Comparison of ENCODE assay signal across 25 cellular contexts in genomic region chr1:162117039-162117816, GRCh38. TPM values are rescaled to one million over a fixed set of nuclear protein-coding genes. Genes with fewer than 3 reads are reported as not detected.
"Had no signal": no experiment of that assay in that cellular context is flagged by ENCODE, and none has a peak within 500 bp of the region (broad histone marks: within the 10 kb centered on the region; RNA-seq: fewer than 3 reads in every experiment).

No MANE protein-coding gene starts in this region.

- H3K9me3 ChIP-seq: breast epithelium, colonic mucosa, esophagus squamous epithelium, gastrocnemius medialis, mucosa of descending colon, prostate gland, tibial artery had no signal

- H3K27ac ChIP-seq: colonic mucosa, esophagus squamous epithelium, gastrocnemius medialis, neural progenitor cell, prostate gland, tibial artery had no signal

- H3K36me3 ChIP-seq: breast epithelium, colonic mucosa, esophagus squamous epithelium, gastrocnemius medialis, neural progenitor cell, prostate gland, tibial artery had no signal

- DNase-seq: activated CD4-positive, alpha-beta memory T cell treated with anti-CD3 and anti-CD28 coated beads for 36 hours; activated CD4-positive, alpha-beta T cell treated with anti-CD3 and anti-CD28 coated beads for 4 hours; activated CD4-positive, CD25-positive, alpha-beta regulatory T cell; activated effector memory CD4-positive, alpha-beta T cell treated with Interleukin-2 at 50 U/mL for 16 hours; activated naive CD4-positive, alpha-beta T cell treated with anti-CD3 and anti-CD28 coated beads for 36 hours; activated naive CD8-positive, alpha-beta T cell treated with anti-CD3 and anti-CD28 coated beads, Interleukin-2, amount 10 ng/mL, durations not matched to agents 7 days and 5 days; activated T-cell treated with anti-CD3 and anti-CD28 coated beads, Interleukin-2, amount 50 U/mL, for 72 hours; amniotic stem cell; colonic mucosa; esophagus squamous epithelium; gastrocnemius medialis; hippocampal formation; left cardiac atrium; mesenchymal stem cell; mucosa of descending colon; right cardiac atrium; stimulated activated CD4-positive, alpha-beta T cell treated with anti-CD3 and anti-CD28 coated beads, Interleukin-4, amount 100 ng/mL, for 24 hours; stimulated activated naive CD8-positive, alpha-beta T cell treated with anti-CD3 and anti-CD28 coated beads, Interleukin-15, Interleukin-2, amounts not matched to agents 100 U/mL and 50 U/mL, for 24 hours; T-helper 1 cell; T-helper 9 cell; tibial artery had no signal

- H3K4me1 ChIP-seq: breast epithelium, colonic mucosa, esophagus squamous epithelium, gastrocnemius medialis, prostate gland, tibial artery had no signal

- ATAC-seq: activated T-cell treated with anti-CD3 and anti-CD28 coated beads, Interleukin-2, amount 50 U/mL, for 72 hours; gastrocnemius medialis; left cardiac atrium; mucosa of descending colon; right cardiac atrium; stimulated activated naive CD8-positive, alpha-beta T cell treated with anti-CD3 and anti-CD28 coated beads, Interleukin-15, Interleukin-2, amounts not matched to agents 100 U/mL and 50 U/mL, for 24 hours had no signal

- H3K27me3 ChIP-seq: breast epithelium, colonic mucosa, esophagus squamous epithelium, gastrocnemius medialis, neural progenitor cell, tibial artery had no signal

- H3K4me2 ChIP-seq: neural progenitor cell had no signal

- H3K9ac ChIP-seq: neural progenitor cell had no signal

- H3K4me3 ChIP-seq: breast epithelium, colonic mucosa, esophagus squamous epithelium, gastrocnemius medialis, mucosa of descending colon, neural progenitor cell, prostate gland, tibial artery had no signal

RNA-seq across cellular contexts. Expression of gene NOS1AP, which starts 47.7 kb away (rescaled TPM):
- total RNA-seq: activated naive CD8-positive, alpha-beta T cell treated with anti-CD3 and anti-CD28 coated beads, Interleukin-2, amount 10 ng/mL, durations not matched to agents 7 days and 5 days; osteoblast had no signal
